ENCODE assay signal across 10 cellular contexts in genomic region chr2:28620801-28621171, GRCh38.
DNase-seq lines count a peak whose midpoint lies in the region; ATAC-seq and TF ChIP-seq lines count a peak whose summit lies in the region.
"Had no signal": no experiment of that assay in that cellular context is flagged by ENCODE, and none has a peak within 500 bp of the region (broad histone marks: within the 10 kb centered on the region; RNA-seq: fewer than 3 reads in every experiment).

No MANE protein-coding gene starts in this region.

- DNase-seq in right atrium auricular region (ENCODE audit: low spot score) (no peak), cardiac septum (ENCODE audit: low spot score) (no peak), neural progenitor cell (ENCODE audit: low spot score) (no peak), aorta (peak; percentile 30 to 46), AG20443 (ENCODE audit: low spot score) (no peak), kidney glomerular epithelial cell (lab: John Stamatoyannopoulos, UW) (no peak), OCI-LY7 (ENCODE audit: low spot score) (no peak)
- DNase-seq: DMS 273 treated with DMSO at 0.1 percent for 48 hours had no signal

- CTCF ChIA-PET in OCI-LY7 (lab: Charles Lee; ENCODE audit: unreplicated experiment) = no interaction called here

- peak overlapping the region; percentile 61 for H3K27ac Mint-ChIP-seq in dendritic cell treated with granulocyte-macrophage colony-stimulating factor and Interleukin-4, amounts not matched to agents 40 ng/mL and 50 ng/mL, for 4 days
- H3K27ac Mint-ChIP-seq in neural progenitor cell = peak overlapping the region; percentile 59

- no peak overlapping the region for H3K4me3 Mint-ChIP-seq in dendritic cell treated with granulocyte-macrophage colony-stimulating factor and Interleukin-4, amounts not matched to agents 40 ng/mL and 50 ng/mL, for 4 days
- H3K4me3 Mint-ChIP-seq in neural progenitor cell = peak overlapping the region; percentile 78

- H3K4me2 ChIP-seq in neural progenitor cell (peak overlapping the region; percentile 58), OCI-LY7 (ENCODE audit: low read length) (no peak overlapping the region)

- BruUV-seq in OCI-LY7 (replicated peaks; lab: Mats Ljungman, UMichigan) = no TSS peak

- WGBS in aorta, 2 donors = 92 to 98% methylated on average over 4 of the region's 4 CpGs

- H3K4me3 ChIP-seq in right atrium auricular region (no peak overlapping the region), neural progenitor cell (no peak overlapping the region), aorta (ENCODE audit: low read length in 2 of 2) (no peak overlapping the region), OCI-LY7 (ENCODE audit: low read depth, low read length, poor library complexity, severe bottlenecking) (no peak overlapping the region)
- H3K4me3 ChIP-seq: lung had no signal

- no peak for ATAC-seq in aorta (ENCODE audit: low FRiP score)

- H3K27ac ChIP-seq in right atrium auricular region (peak overlapping the region; percentile 76 to 80), neural progenitor cell (no peak overlapping the region), aorta (ENCODE audit: low read depth in 1 of 2, low read length in 2 of 2) (peak overlapping the region; percentile 36 to 46), OCI-LY7 (ENCODE audit: low read depth, low read length, poor library complexity, severe bottlenecking) (no peak overlapping the region)

- no peak overlapping the region for H3K9ac ChIP-seq in neural progenitor cell

- no peaks in the 10 kb centered on the region for H3K27me3 Mint-ChIP-seq in dendritic cell treated with granulocyte-macrophage colony-stimulating factor and Interleukin-4, amounts not matched to agents 40 ng/mL and 50 ng/mL, for 4 days
- H3K27me3 Mint-ChIP-seq in neural progenitor cell (ENCODE audit: insufficient read depth, low read depth) = peaks cover 26% of the 10 kb centered on the region

- no peak for TF ChIP-seq CTCF in right atrium auricular region (IDR thresholded peaks at IDR 0.05)
- no peak for TF ChIP-seq CTCF in neural progenitor cell (IDR thresholded peaks at IDR 0.05)
- TF ChIP-seq CTCF in OCI-LY7 (conservative IDR thresholded peaks at IDR 0.05; ENCODE audit: low read length) = no peak

- POLR2A ChIA-PET in OCI-LY7 (lab: Charles Lee) = no interaction called here

- H3K9me3 ChIP-seq in right atrium auricular region (no peaks in the 10 kb centered on the region), neural progenitor cell (ENCODE audit: low read depth) (no peaks in the 10 kb centered on the region), aorta (ENCODE audit: control insufficient read depth, low read length) (no peaks in the 10 kb centered on the region), OCI-LY7 (ENCODE audit: low read length) (no peaks in the 10 kb centered on the region)

- H3K4me1 ChIP-seq in right atrium auricular region (peaks cover 0 to 38% of the 10 kb centered on the region in 2 donors), neural progenitor cell (peaks cover 26% of the 10 kb centered on the region), aorta (ENCODE audit: control insufficient read depth in 1 of 2, insufficient read depth in 2 of 2, low read length in 2 of 2) (no peaks in the 10 kb centered on the region), OCI-LY7 (ENCODE audit: insufficient read depth, low read length, poor library complexity, severe bottlenecking) (peaks cover 6% of the 10 kb centered on the region)

- peaks cover 23% of the 10 kb centered on the region for H3F3A ChIP-seq in neural progenitor cell (ENCODE audit: low read depth)

- no peaks in the 10 kb centered on the region for H4K20me1 ChIP-seq in neural progenitor cell (ENCODE audit: low read depth)
- no peaks in the 10 kb centered on the region for H4K20me1 ChIP-seq in OCI-LY7 (ENCODE audit: insufficient read depth, low read length)

- H3K27me3 ChIP-seq in right atrium auricular region = no peaks in the 10 kb centered on the region
- H3K27me3 ChIP-seq in neural progenitor cell = no peaks in the 10 kb centered on the region
- no peaks in the 10 kb centered on the region for H3K27me3 ChIP-seq in aorta (ENCODE audit: control insufficient read depth in 1 of 2, insufficient read depth in 2 of 2, low read length in 1 of 2)

- H3K36me3 ChIP-seq in right atrium auricular region (no peaks in the 10 kb centered on the region), neural progenitor cell (no peaks in the 10 kb centered on the region), aorta (ENCODE audit: control insufficient read depth in 1 of 2, insufficient read depth in 2 of 2, low read length in 1 of 2) (no peaks in the 10 kb centered on the region), OCI-LY7 (ENCODE audit: insufficient read depth, low read length) (no peaks in the 10 kb centered on the region)

- H3K36me3 Mint-ChIP-seq in dendritic cell treated with granulocyte-macrophage colony-stimulating factor and Interleukin-4, amounts not matched to agents 40 ng/mL and 50 ng/mL, for 4 days (ENCODE audit: low read depth) = peaks cover 7% of the 10 kb centered on the region
- H3K36me3 Mint-ChIP-seq in neural progenitor cell = no peaks in the 10 kb centered on the region

- H3K9me2 ChIP-seq in OCI-LY7 (ENCODE audit: insufficient read depth, low read length) = no peaks in the 10 kb centered on the region

- no peak overlapping the region for H2AFZ ChIP-seq in neural progenitor cell (replicated peaks)
- H2AFZ ChIP-seq in OCI-LY7 (ENCODE audit: low read length) = no peak overlapping the region

- H3K79me2 ChIP-seq in neural progenitor cell (ENCODE audit: low read depth) (no peaks in the 10 kb centered on the region), OCI-LY7 (ENCODE audit: insufficient read depth, low read depth, low read length) (no peaks in the 10 kb centered on the region)

- H3K4me1 Mint-ChIP-seq in dendritic cell treated with granulocyte-macrophage colony-stimulating factor and Interleukin-4, amounts not matched to agents 40 ng/mL and 50 ng/mL, for 4 days (ENCODE audit: low read depth) = peaks cover 69% of the 10 kb centered on the region
- H3K4me1 Mint-ChIP-seq in neural progenitor cell = peaks cover 51% of the 10 kb centered on the region

- intact Hi-C loops in cardiac septum (cut with DNase I) = no loop called here
- intact Hi-C loops in dendritic cell treated with granulocyte-macrophage colony-stimulating factor and Interleukin-4, amounts not matched to agents 40 ng/mL and 50 ng/mL, for 4 days (cut with micrococcal nuclease) = loop anchor here (1.0 to 2.0 kb wide), 3 partner anchors 26 to 131 kb away; partner anchors contain the start of gene PPP1CB
- intact Hi-C loops in aorta (cut with DNase I) = no loop called here
- intact Hi-C loops in OCI-LY7 (cut with micrococcal nuclease; ENCODE audit: unreplicated experiment) = no loop called here

- no peaks in the 10 kb centered on the region for H3K9me3 Mint-ChIP-seq in dendritic cell treated with granulocyte-macrophage colony-stimulating factor and Interleukin-4, amounts not matched to agents 40 ng/mL and 50 ng/mL, for 4 days
- no peaks in the 10 kb centered on the region for H3K9me3 Mint-ChIP-seq in neural progenitor cell

Comparison
In these comparisons a context has a peak if more than half of its experiments do, and no peak if none do; other contexts are left out.
1. DNase-seq: peak in aorta (2 of 2); none in right atrium auricular region (single experiment), cardiac septum (single experiment), neural progenitor cell (single experiment), AG20443 (single experiment), kidney glomerular epithelial cell (single experiment) and OCI-LY7 (single experiment).
2. H3K27ac ChIP-seq: peak in right atrium auricular region (2 of 2) and aorta (2 of 2); none in neural progenitor cell (single experiment) and OCI-LY7 (single experiment).